Comparison of ENCODE assay signal across 23 cellular contexts in genomic region chr14:47179906-47180305, GRCh38.
"Had no signal": no experiment of that assay in that cellular context is flagged by ENCODE, and none has a peak within 500 bp of the region (broad histone marks: within the 10 kb centered on the region; RNA-seq: fewer than 3 reads in every experiment).

No MANE protein-coding gene starts in this region.

- H3K9me3 ChIP-seq: MG63, SJSA1 had no signal

- H3K36me3 ChIP-seq: MG63, SJSA1 had no signal

- DNase-seq: Karpas-422, KG1, MG63, NCI-H1092, NCI-H1105 treated with DMSO at 0.1 percent for 48 hours, NCI-H1417 treated with DMSO at 0.1 percent for 48 hours, NCI-H146, NCI-H1694 treated with DMSO at 0.1 percent for 48 hours, NCI-H1930, NCI-H2081, NCI-H2107, NCI-H2227 treated with DMSO at 0.1 percent for 48 hours, NCI-H446, NCI-H510A, NCI-H524 treated with DMSO at 0.1 percent for 48 hours, NCI-H69, NCI-H774, Right ventricle myocardium superior, RPMI8226, SIG-M5 had no signal

- FAIRE-seq: RCC 7860 had no signal

- H3K27me3 ChIP-seq: MG63, SJSA1 had no signal

- H3K4me3 ChIP-seq: MG63, SJSA1, SK-N-MC had no signal

- H3K27ac ChIP-seq: SJSA1, SK-N-MC had no signal

- H3K4me1 ChIP-seq: SJSA1 had no signal
